In genomic region chr2:205692095-205692494, GRCh38 we compare ENCODE assay signal across 22 cellular contexts. TPM values are rescaled to one million over a fixed set of nuclear protein-coding genes. Genes with fewer than 3 reads are reported as not detected.
DNase-seq lines count a peak whose midpoint lies in the region; ATAC-seq, FAIRE-seq and TF ChIP-seq lines count a peak whose summit lies in the region.
"Had no signal": no experiment of that assay in that cellular context is flagged by ENCODE, and none has a peak within 500 bp of the region (broad histone marks: within the 10 kb centered on the region; RNA-seq: fewer than 3 reads in every experiment).

No MANE protein-coding gene starts in this region.

- H3K4me3 Mint-ChIP-seq in activated CD8-positive, alpha-beta memory T cell treated with anti-CD3 and anti-CD28 coated beads, Interleukin-2, amount 10 ng/mL, durations not matched to agents 7 days and 5 days, result no peak overlapping the region
- H3K4me3 Mint-ChIP-seq: activated CD4-positive, alpha-beta T cell treated with anti-CD3 and anti-CD28 coated beads, Interleukin-2, amount 10 ng/mL, durations not matched to agents 24 days and 14 days; activated naive CD4-positive, alpha-beta T cell treated with anti-CD3 and anti-CD28 coated beads for 36 hours; stimulated activated memory B cell treated with anti-CD40 and anti-IgM and Interleukin-4, amounts not matched to agents 10 μg/mL and 1 μg/mL and 100 μg/mL, for 72 hours had no signal

- no peak overlapping the region for H3K27ac Mint-ChIP-seq in activated CD8-positive, alpha-beta memory T cell treated with anti-CD3 and anti-CD28 coated beads, Interleukin-2, amount 10 ng/mL, durations not matched to agents 7 days and 5 days
- H3K27ac Mint-ChIP-seq: activated CD4-positive, alpha-beta T cell treated with anti-CD3 and anti-CD28 coated beads, Interleukin-2, amount 10 ng/mL, durations not matched to agents 24 days and 14 days; activated naive CD4-positive, alpha-beta T cell treated with anti-CD3 and anti-CD28 coated beads for 36 hours; stimulated activated memory B cell treated with anti-CD40 and anti-IgM and Interleukin-4, amounts not matched to agents 10 μg/mL and 1 μg/mL and 100 μg/mL, for 72 hours had no signal

- ATAC-seq in activated CD8-positive, alpha-beta memory T cell treated with anti-CD3 and anti-CD28 coated beads, Interleukin-2, amount 10 ng/mL, durations not matched to agents 7 days and 5 days, result no peak
- ATAC-seq: body of pancreas; stimulated activated memory B cell treated with anti-CD40 and anti-IgM and Interleukin-4, amounts not matched to agents 10 μg/mL and 1 μg/mL and 100 μg/mL, for 72 hours had no signal

- H3K9me3 ChIP-seq in adipocyte (ENCODE audit: control insufficient read depth, low read length) (no peaks in the 10 kb centered on the region), stomach smooth muscle (ENCODE audit: control insufficient read depth in 2 of 2, low read length in 2 of 2) (no peaks in the 10 kb centered on the region)
- H3K9me3 ChIP-seq: body of pancreas, SJSA1, spleen had no signal

- DNase-seq in GM03348 (ENCODE audit: low spot score) (peak; percentile 74), adipocyte (ENCODE audit: low read depth) (no peak), glomerular visceral epithelial cell (ENCODE audit: extremely low spot score) (peak; percentile 63), GM12892 (ENCODE audit: insufficient read length) (no peak), HTR-8/SVneo (ENCODE audit: insufficient read length, low spot score) (no peak)
- DNase-seq in effector CD4-positive, alpha-beta T cell, result no peak
- DNase-seq in activated CD8-positive, alpha-beta memory T cell treated with anti-CD3 and anti-CD28 coated beads, Interleukin-2, amount 10 ng/mL, durations not matched to agents 7 days and 5 days, result no peak
- DNase-seq: activated CD4-positive, alpha-beta T cell treated with anti-CD3 and anti-CD28 coated beads, Interleukin-2, amount 10 ng/mL, durations not matched to agents 24 days and 14 days; activated naive CD4-positive, alpha-beta T cell treated with anti-CD3 and anti-CD28 coated beads for 36 hours; body of pancreas; COR-L47; erythroblast; left cardiac atrium; NCI-H446 treated with DMSO at 0.1 percent for 48 hours; spleen; T1000 had no signal

- CTCF ChIA-PET in activated CD8-positive, alpha-beta memory T cell treated with anti-CD3 and anti-CD28 coated beads, Interleukin-2, amount 10 ng/mL, durations not matched to agents 7 days and 5 days (lab: Charles Lee), result no interaction called here

- H3K27me3 Mint-ChIP-seq in activated CD8-positive, alpha-beta memory T cell treated with anti-CD3 and anti-CD28 coated beads, Interleukin-2, amount 10 ng/mL, durations not matched to agents 7 days and 5 days, result peaks cover 48% of the 10 kb centered on the region
- H3K27me3 Mint-ChIP-seq: stimulated activated memory B cell treated with anti-CD40 and anti-IgM and Interleukin-4, amounts not matched to agents 10 μg/mL and 1 μg/mL and 100 μg/mL, for 72 hours had no signal

- H3K4me3 ChIP-seq in adipocyte (ENCODE audit: low read length) (no peak overlapping the region), stomach smooth muscle (ENCODE audit: low read length in 2 of 2) (peak overlapping the region in 1 of 2 donors; percentile 44)
- H3K4me3 ChIP-seq: body of pancreas, SJSA1, spleen had no signal

- H3K27ac ChIP-seq in stomach smooth muscle (ENCODE audit: low read length), result peak overlapping the region; percentile 0
- H3K27ac ChIP-seq: body of pancreas, parathyroid adenoma, SJSA1 had no signal

- H3K9me3 Mint-ChIP-seq in activated CD8-positive, alpha-beta memory T cell treated with anti-CD3 and anti-CD28 coated beads, Interleukin-2, amount 10 ng/mL, durations not matched to agents 7 days and 5 days (ENCODE audit: low read depth), result no peaks in the 10 kb centered on the region
- H3K9me3 Mint-ChIP-seq: activated CD4-positive, alpha-beta T cell treated with anti-CD3 and anti-CD28 coated beads, Interleukin-2, amount 10 ng/mL, durations not matched to agents 24 days and 14 days; activated naive CD4-positive, alpha-beta T cell treated with anti-CD3 and anti-CD28 coated beads for 36 hours; stimulated activated memory B cell treated with anti-CD40 and anti-IgM and Interleukin-4, amounts not matched to agents 10 μg/mL and 1 μg/mL and 100 μg/mL, for 72 hours had no signal

- no peaks in the 10 kb centered on the region for H3K4me1 Mint-ChIP-seq in activated CD8-positive, alpha-beta memory T cell treated with anti-CD3 and anti-CD28 coated beads, Interleukin-2, amount 10 ng/mL, durations not matched to agents 7 days and 5 days
- H3K4me1 Mint-ChIP-seq: stimulated activated memory B cell treated with anti-CD40 and anti-IgM and Interleukin-4, amounts not matched to agents 10 μg/mL and 1 μg/mL and 100 μg/mL, for 72 hours had no signal

- FAIRE-seq in GM12892 (lab: Jason Lieb, UNC) (no peak), HTR-8/SVneo (lab: Jason Lieb, UNC) (no peak)
- FAIRE-seq: G401.6, H54 had no signal

- H3K36me3 Mint-ChIP-seq in activated CD8-positive, alpha-beta memory T cell treated with anti-CD3 and anti-CD28 coated beads, Interleukin-2, amount 10 ng/mL, durations not matched to agents 7 days and 5 days, result no peaks in the 10 kb centered on the region
- H3K36me3 Mint-ChIP-seq: stimulated activated memory B cell treated with anti-CD40 and anti-IgM and Interleukin-4, amounts not matched to agents 10 μg/mL and 1 μg/mL and 100 μg/mL, for 72 hours had no signal

- no peaks in the 10 kb centered on the region for H3K36me3 ChIP-seq in adipocyte (ENCODE audit: control insufficient read depth, insufficient read depth, low read length, severe bottlenecking)
- H3K36me3 ChIP-seq in stomach smooth muscle (ENCODE audit: control insufficient read depth in 2 of 2, insufficient read depth in 2 of 2, low read length in 2 of 2), result peaks cover 3 to 14% of the 10 kb centered on the region in 2 donors
- H3K36me3 ChIP-seq: SJSA1, spleen had no signal

- H3K27me3 ChIP-seq in adipocyte (replicated peaks; ENCODE audit: control insufficient read depth, insufficient read depth, low read length) (no peaks in the 10 kb centered on the region), stomach smooth muscle (ENCODE audit: control insufficient read depth in 1 of 2, insufficient read depth in 2 of 2, low read length in 2 of 2) (no peaks in the 10 kb centered on the region)
- H3K27me3 ChIP-seq: body of pancreas, SJSA1 had no signal

- no peak for TF ChIP-seq POLR2A in GM12892 (IDR thresholded peaks at IDR 0.05; ENCODE audit: low read depth, low read length)

- peak overlapping the region; percentile 44 for H3K9ac ChIP-seq in adipocyte (ENCODE audit: low read length)
- peak overlapping the region in 1 of 2 donors; percentile 40 for H3K9ac ChIP-seq in stomach smooth muscle (ENCODE audit: low read length in 2 of 2)
- H3K9ac ChIP-seq: parathyroid adenoma had no signal

- peaks cover 33% of the 10 kb centered on the region for H3K4me1 ChIP-seq in adipocyte (ENCODE audit: control insufficient read depth, insufficient read depth, low read length)
- H3K4me1 ChIP-seq in stomach smooth muscle (ENCODE audit: control insufficient read depth, insufficient read depth, low read length), result peaks cover 79% of the 10 kb centered on the region
- H3K4me1 ChIP-seq: body of pancreas, parathyroid adenoma had no signal

RNA-seq across cellular contexts. Expression of gene NRP2, which starts 9.8 kb away (rescaled TPM):
- 1.1 TPM for polyA plus RNA-seq in GM12892 (2012; ENCODE audit: missing spikeins)
- 1 to 10 TPM in 1 of 2 experiments, under 1 TPM in 1; 0.26 to 5.7 TPM for total RNA-seq in activated CD8-positive, alpha-beta memory T cell treated with anti-CD3 and anti-CD28 coated beads, Interleukin-2, amount 10 ng/mL, durations not matched to agents 7 days and 5 days

Comparison
In these comparisons a context has a peak if more than half of its experiments do, and no peak if none do; other contexts are left out.
1. DNase-seq: peak in GM03348 (single experiment) and glomerular visceral epithelial cell (single experiment); none in adipocyte (single experiment), GM12892 (single experiment), HTR-8/SVneo (single experiment), effector CD4-positive, alpha-beta T cell (single experiment) and activated CD8-positive, alpha-beta memory T cell treated with anti-CD3 and anti-CD28 coated beads, Interleukin-2, amount 10 ng/mL, durations not matched to agents 7 days and 5 days (single experiment).